In the genomic region with DNA sequence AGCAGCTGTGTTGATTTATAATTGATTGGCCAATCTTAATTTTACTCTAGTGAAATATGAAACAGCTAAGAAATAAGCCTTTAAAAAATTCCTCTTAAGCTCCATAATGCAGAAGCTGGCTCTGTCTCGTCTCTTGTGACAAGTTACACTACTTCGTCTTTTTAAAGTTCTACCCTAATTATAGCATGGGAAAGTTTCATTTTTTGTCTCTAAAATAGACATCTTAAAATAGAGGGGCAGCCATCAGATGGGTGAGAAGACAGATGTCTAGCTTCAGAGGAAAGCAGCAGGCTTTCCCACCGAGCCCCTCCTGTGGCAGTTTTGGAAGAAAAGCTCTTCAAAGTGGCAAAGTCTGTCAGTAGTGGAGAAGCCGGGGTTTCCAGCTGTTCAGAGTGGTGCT, we compare ENCODE assay signal across 26 cellular contexts. TPM values are rescaled to one million over a fixed set of nuclear protein-coding genes. Genes with fewer than 3 reads are reported as not detected.
A peak's percentile ranks its signal among the peaks of the same experiment; 100 is the strongest.
DNase-seq lines count a peak whose midpoint lies in the region; ATAC-seq, FAIRE-seq and TF ChIP-seq lines count a peak whose summit lies in the region.
"Had no signal": no experiment of that assay in that cellular context is flagged by ENCODE, and none has a peak within 500 bp of the region (broad histone marks: within the 10 kb centered on the region; RNA-seq: fewer than 3 reads in every experiment).

No MANE protein-coding gene starts in this region.

- RAD21 ChIA-PET in GM12878 (lab: Charles Lee; ENCODE audit: unreplicated experiment), result interaction anchor here (1.2 to 1.5 kb wide), 3 partner anchors 20 to 170 kb away, joined by 3 to 5 read pairs (median 3); no protein-coding TSS in a partner anchor

- TF ChIP-seq POLR2A in heart left ventricle (IDR thresholded peaks at IDR 0.05) (no peak), GM12878 (IDR thresholded peaks at IDR 0.05; ENCODE audit: low read depth, low read length) (no peak)

- no peak for DNase-seq in cardiac muscle cell (ENCODE audit: low read depth in 1 of 2, low spot score in 1 of 2)
- DNase-seq in heart left ventricle, result no peak
- DNase-seq in Karpas-422, result peak; percentile 47
- DNase-seq in GM12878 (ENCODE audit: low read depth, low spot score), result no peak
- no peak for DNase-seq in stimulated activated naive B cell treated with anti-CD40 and anti-IgM and Interleukin-4, amounts not matched to agents 10 μg/mL and 1 μg/mL and 100 μg/mL, for 72 hours
- DNase-seq in T-cell, result no peak
- no peak for DNase-seq in islet precursor cell
- DNase-seq in T1000 (lab: John Stamatoyannopoulos, UW), result no peak
- DNase-seq: activated CD4-positive, alpha-beta T cell treated with anti-CD3 and anti-CD28 coated beads, Interleukin-2, amount 50 U/mL, for 48 hours; activated CD8-positive, alpha-beta memory T cell treated with anti-CD3 and anti-CD28 coated beads, Interleukin-2, amount 50 U/mL, for 4 hours; CD4-positive, alpha-beta T cell; HCEC 1CT; kidney; NCI-H1436 treated with DMSO at 0.1 percent for 48 hours; NCI-H82; right lobe of liver; stimulated activated CD4-positive, alpha-beta T cell treated with anti-CD3 and anti-CD28 coated beads, Interleukin-15, amount 100 ng/mL, for 24 hours; stimulated activated naive CD8-positive, alpha-beta T cell treated with anti-CD3 and anti-CD28 coated beads, Interleukin-15, amount 100 ng/mL, for 72 hours had no signal

- no peak for TF ChIP-seq EP300 in GM12878 (IDR thresholded peaks at IDR 0.05; ENCODE audit: borderline replicate concordance in 1 of 2, control insufficient read depth in 1 of 2, low read depth in 2 of 2, low read length in 2 of 2)

- H3K27me3 Mint-ChIP-seq in stimulated activated naive B cell treated with anti-CD40 and anti-IgM and Interleukin-4, amounts not matched to agents 10 μg/mL and 1 μg/mL and 100 μg/mL, for 72 hours, result no peaks in the 10 kb centered on the region
- no peaks in the 10 kb centered on the region for H3K27me3 Mint-ChIP-seq in T-cell
- H3K27me3 Mint-ChIP-seq: activated naive CD4-positive, alpha-beta T cell treated with anti-CD3 and anti-CD28 coated beads, Interleukin-2, amount 50 U/mL, for 24 hours; CD4-positive, alpha-beta T cell; stimulated activated naive CD8-positive, alpha-beta T cell treated with anti-CD3 and anti-CD28 coated beads, Interleukin-15, amount 100 ng/mL, for 72 hours had no signal

- CTCF ChIA-PET in GM12878 (lab: Yijun Ruan, JAX) (interaction anchor here (1.1 to 2.4 kb wide), 9 partner anchors 19 to 296 kb away, joined by 3 to 13 read pairs (median 6); no protein-coding TSS in a partner anchor), T-cell (lab: Charles Lee) (interaction anchor here in 1 of 2 donors (0.6 kb wide), 2 partner anchors 118 to 460 kb away, joined by 5 to 6 read pairs; no protein-coding TSS in a partner anchor)

- BruUV-seq in GM12878 (replicated peaks; lab: Mats Ljungman, UMichigan), result no TSS peak

- H3K27ac ChIP-seq in cardiac muscle cell (peak overlapping the region; percentile 44), heart left ventricle (peak overlapping the region in 4 of 12 donors; percentile 31 to 73 (median 60)), Karpas-422 (ENCODE audit: low read length) (peak overlapping the region; percentile 48), GM12878 (ENCODE audit: control insufficient read depth, insufficient read depth) (no peak overlapping the region)
- H3K27ac ChIP-seq: 22Rv1, breast epithelium, KMS-11, right lobe of liver, vagina had no signal

- H3K9me3 ChIP-seq in cardiac muscle cell (ENCODE audit: low read depth) (no peaks in the 10 kb centered on the region), heart left ventricle (no peaks in the 10 kb centered on the region), Karpas-422 (ENCODE audit: low read length) (no peaks in the 10 kb centered on the region), GM12878 (replicated peaks; ENCODE audit: control insufficient read depth, insufficient read depth, low read length) (no peaks in the 10 kb centered on the region)
- H3K9me3 ChIP-seq: breast epithelium, right lobe of liver, vagina had no signal

- H3K4me1 Mint-ChIP-seq in stimulated activated naive B cell treated with anti-CD40 and anti-IgM and Interleukin-4, amounts not matched to agents 10 μg/mL and 1 μg/mL and 100 μg/mL, for 72 hours, result peaks cover 20 to 31% of the 10 kb centered on the region in 2 donors
- peaks cover 0 to 5% (median 0%) of the 10 kb centered on the region in 3 donors for H3K4me1 Mint-ChIP-seq in T-cell
- H3K4me1 Mint-ChIP-seq: activated naive CD4-positive, alpha-beta T cell treated with anti-CD3 and anti-CD28 coated beads, Interleukin-2, amount 50 U/mL, for 24 hours; neural crest cell; stimulated activated naive CD8-positive, alpha-beta T cell treated with anti-CD3 and anti-CD28 coated beads, Interleukin-15, amount 100 ng/mL, for 72 hours had no signal

- H3K4me1 ChIP-seq in cardiac muscle cell (ENCODE audit: low read depth) (peaks cover 10% of the 10 kb centered on the region), heart left ventricle (peaks cover 0 to 28% (median 10%) of the 10 kb centered on the region in 12 donors), Karpas-422 (ENCODE audit: low read length) (peaks cover 13% of the 10 kb centered on the region), GM12878 (ENCODE audit: control insufficient read depth, insufficient read depth, low read length) (peaks cover 10% of the 10 kb centered on the region)
- H3K4me1 ChIP-seq: breast epithelium, right lobe of liver, vagina had no signal

- H3K4me3 ChIP-seq in cardiac muscle cell, result no peak overlapping the region
- H3K4me3 ChIP-seq in heart left ventricle, result no peak overlapping the region
- H3K4me3 ChIP-seq in Karpas-422 (ENCODE audit: low read length), result no peak overlapping the region
- peak overlapping the region; percentile 25; the same call in 1 of the 2 replicates for H3K4me3 ChIP-seq in GM12878
- H3K4me3 ChIP-seq: breast epithelium, right lobe of liver, vagina had no signal

- no peaks in the 10 kb centered on the region for H4K20me1 ChIP-seq in Karpas-422 (ENCODE audit: insufficient read depth, low read depth, low read length)
- no peaks in the 10 kb centered on the region for H4K20me1 ChIP-seq in GM12878 (ENCODE audit: control insufficient read depth, insufficient read depth)

- H3K9me2 ChIP-seq in Karpas-422 (replicated peaks; ENCODE audit: insufficient read depth, low read length), result no peaks in the 10 kb centered on the region

- in situ Hi-C loops in GM12878 (cut with MboI), result no loop called here

- H3K4me2 ChIP-seq in Karpas-422 (ENCODE audit: low read depth, low read length, poor library complexity, severe bottlenecking) (peak overlapping the region; percentile 13), GM12878 (ENCODE audit: control insufficient read depth, insufficient read depth) (peak overlapping the region; percentile 67)
- H3K4me2 ChIP-seq: KMS-11 had no signal

- H3K9ac ChIP-seq in Karpas-422 (ENCODE audit: low read length), result no peak overlapping the region
- H3K9ac ChIP-seq in GM12878 (ENCODE audit: control insufficient read depth, insufficient read depth, low read length), result no peak overlapping the region
- H3K9ac ChIP-seq: KMS-11 had no signal

- H3K9me3 Mint-ChIP-seq in stimulated activated naive B cell treated with anti-CD40 and anti-IgM and Interleukin-4, amounts not matched to agents 10 μg/mL and 1 μg/mL and 100 μg/mL, for 72 hours, result no peaks in the 10 kb centered on the region
- no peaks in the 10 kb centered on the region for H3K9me3 Mint-ChIP-seq in T-cell
- H3K9me3 Mint-ChIP-seq: activated naive CD4-positive, alpha-beta T cell treated with anti-CD3 and anti-CD28 coated beads, Interleukin-2, amount 50 U/mL, for 24 hours; CD4-positive, alpha-beta T cell; neural crest cell; stimulated activated naive CD8-positive, alpha-beta T cell treated with anti-CD3 and anti-CD28 coated beads, Interleukin-15, amount 100 ng/mL, for 72 hours had no signal

- no peaks in the 10 kb centered on the region for H3K27me3 ChIP-seq in cardiac muscle cell
- no peaks in the 10 kb centered on the region for H3K27me3 ChIP-seq in heart left ventricle
- H3K27me3 ChIP-seq in Karpas-422 (ENCODE audit: low read length), result no peaks in the 10 kb centered on the region
- no peaks in the 10 kb centered on the region for H3K27me3 ChIP-seq in GM12878 (replicated peaks in 1 of 2; ENCODE audit: control insufficient read depth in 2 of 2, insufficient read depth in 2 of 2, low read length in 1 of 2)
- H3K27me3 ChIP-seq: breast epithelium, right lobe of liver, vagina had no signal

- ATAC-seq in heart left ventricle, result no peak
- no peak; the same call in 2 of the 3 replicates for ATAC-seq in GM12878
- peak; percentile 70 to 74 for ATAC-seq in stimulated activated naive B cell treated with anti-CD40 and anti-IgM and Interleukin-4, amounts not matched to agents 10 μg/mL and 1 μg/mL and 100 μg/mL, for 72 hours (replicated peaks)
- ATAC-seq in T-cell (replicated peaks in 1 of 4), result no peak
- ATAC-seq: right lobe of liver; stimulated activated naive CD8-positive, alpha-beta T cell treated with anti-CD3 and anti-CD28 coated beads, Interleukin-15, amount 100 ng/mL, for 72 hours had no signal

- H3K4me3 Mint-ChIP-seq in stimulated activated naive B cell treated with anti-CD40 and anti-IgM and Interleukin-4, amounts not matched to agents 10 μg/mL and 1 μg/mL and 100 μg/mL, for 72 hours, result peak overlapping the region; percentile 36 to 63
- H3K4me3 Mint-ChIP-seq in T-cell, result no peak overlapping the region
- H3K4me3 Mint-ChIP-seq: activated naive CD4-positive, alpha-beta T cell treated with anti-CD3 and anti-CD28 coated beads, Interleukin-2, amount 50 U/mL, for 24 hours; CD4-positive, alpha-beta T cell; neural crest cell; stimulated activated naive CD8-positive, alpha-beta T cell treated with anti-CD3 and anti-CD28 coated beads, Interleukin-15, amount 100 ng/mL, for 72 hours had no signal

- POLR2A ChIA-PET in GM12878 (lab: Charles Lee) (interaction anchor here (0.6 to 1.0 kb wide), 2 partner anchors 141 to 283 kb away, joined by 3 to 5 read pairs; no protein-coding TSS in a partner anchor), T-cell (lab: Charles Lee) (interaction anchor here in 1 of 2 donors (0.6 kb wide), 1 partner anchor 12 kb away, joined by 3 read pairs; no protein-coding TSS in a partner anchor)

- intact Hi-C loops in heart left ventricle (cut with DNase I), result no loop called here
- intact Hi-C loops in GM12878 (cut with micrococcal nuclease; ENCODE audit: unreplicated experiment), result no loop called here

- WGBS in heart left ventricle, 4 donors, result 57 to 66% (median 63%) methylated on average over 4 of the region's 4 CpGs
- 2% methylated on average over 4 of the region's 4 CpGs for WGBS in GM12878 (ENCODE audit: insufficient coverage, insufficient replicate concordance, low lambda C conversion rate, missing lambda C conversion rate)

- no peak for TF ChIP-seq RAD21 in GM12878 (IDR thresholded peaks at IDR 0.05; ENCODE audit: insufficient read depth, low read depth, low read length)

- peaks cover 10% of the 10 kb centered on the region; the same call in 1 of the 2 replicates for H3K79me2 ChIP-seq in Karpas-422 (ENCODE audit: low read length)
- no peaks in the 10 kb centered on the region for H3K79me2 ChIP-seq in GM12878 (ENCODE audit: control insufficient read depth, insufficient read depth, low read length)

- no peak for FAIRE-seq in GM12878 (lab: Jason Lieb, UNC)
- FAIRE-seq: D721Med, HTR-8/SVneo, kidney had no signal

- H3K36me3 ChIP-seq in cardiac muscle cell (peaks cover 17% of the 10 kb centered on the region), heart left ventricle (peaks cover 0 to 93% (median 55%) of the 10 kb centered on the region in 9 donors), Karpas-422 (ENCODE audit: insufficient read depth, low read length) (peaks cover 23% of the 10 kb centered on the region), GM12878 (ENCODE audit: control insufficient read depth in 2 of 2, insufficient read depth in 2 of 2, low read length in 1 of 2) (no peaks in the 10 kb centered on the region; a peak in 1 of 4 replicates)
- H3K36me3 ChIP-seq: breast epithelium had no signal

- SMC1A ChIA-PET in GM12878 (lab: Charles Lee; ENCODE audit: uncharacterized antibody, unreplicated experiment), result interaction anchor here (0.9 to 1.5 kb wide), 6 partner anchors 17 to 317 kb away, joined by 3 to 10 read pairs (median 3); a partner anchor contains a TSS

- TF ChIP-seq CTCF in cardiac muscle cell (IDR thresholded peaks at IDR 0.05; ENCODE audit: low read depth, low read length), result no peak
- TF ChIP-seq CTCF in heart left ventricle (IDR thresholded peaks at IDR 0.05), result no peak
- no peak for TF ChIP-seq CTCF in GM12878 (IDR thresholded peaks at IDR 0.05 in 2 of 3, conservative IDR thresholded peaks at IDR 0.05 in 1 of 3; ENCODE audit: control insufficient read depth in 2 of 3, extremely low read depth in 1 of 3, insufficient read depth in 1 of 3, low read depth in 3 of 3, low read length in 3 of 3)

- peak overlapping the region; percentile 81 for H3K27ac Mint-ChIP-seq in stimulated activated naive B cell treated with anti-CD40 and anti-IgM and Interleukin-4, amounts not matched to agents 10 μg/mL and 1 μg/mL and 100 μg/mL, for 72 hours
- H3K27ac Mint-ChIP-seq in T-cell, result no peak overlapping the region
- H3K27ac Mint-ChIP-seq: activated naive CD4-positive, alpha-beta T cell treated with anti-CD3 and anti-CD28 coated beads, Interleukin-2, amount 50 U/mL, for 24 hours; CD4-positive, alpha-beta T cell; stimulated activated naive CD8-positive, alpha-beta T cell treated with anti-CD3 and anti-CD28 coated beads, Interleukin-15, amount 100 ng/mL, for 72 hours had no signal

- peaks cover 33 to 43% of the 10 kb centered on the region in 2 donors for H3K36me3 Mint-ChIP-seq in stimulated activated naive B cell treated with anti-CD40 and anti-IgM and Interleukin-4, amounts not matched to agents 10 μg/mL and 1 μg/mL and 100 μg/mL, for 72 hours
- peaks cover 62% of the 10 kb centered on the region for H3K36me3 Mint-ChIP-seq in T-cell

- H2AFZ ChIP-seq in Karpas-422 (ENCODE audit: low read length) (no peak overlapping the region), GM12878 (ENCODE audit: control insufficient read depth, low read depth, low read length) (no peak overlapping the region)

RNA-seq across cellular contexts. Expression of a gene that starts 39.5 kb away (rescaled TPM):
- total RNA-seq in cardiac muscle cell, result 15.2 and 35.9 TPM in 2 replicates
- polyA plus RNA-seq in cardiac muscle cell, result 16.0 and 20.2 TPM in 2 replicates
- 10 to 100 TPM in 8 of 9 donors, 1 to 10 TPM in 1; 5.3 to 26.6 (median 13.4) TPM for total RNA-seq in heart left ventricle
- polyA plus RNA-seq in heart left ventricle, result 1 to 10 TPM; 3.9 to 9.0 TPM
- 29.7 and 56.3 TPM in 2 replicates for total RNA-seq in Karpas-422 (2014; rRNA removed; shearing (Covaris generic); ENCODE audit: low replicate concordance)
- 20.4 and 26.9 TPM in 2 replicates for total RNA-seq in GM12878 (2013; cell fraction: nucleolus; rRNA removed)
- 3.7 and 4.1 TPM in 2 replicates for total RNA-seq in GM12878 (2014; rRNA removed)
- 3.9 and 5.2 TPM in 2 replicates for total RNA-seq in GM12878 (2014; rRNA removed; fragmentation: Illumina TruSeq; extraction: Trizol)
- total RNA-seq in GM12878 (2021), result 7.3 and 11.0 TPM in 2 replicates
- 2.0 TPM for polyA plus RNA-seq in GM12878 (2011; ENCODE audit: low read depth)
- 3.2 and 4.6 TPM in 2 replicates for polyA plus RNA-seq in GM12878 (2011; rRNA removed)
- 3.3 and 4.0 TPM in 2 replicates for polyA plus RNA-seq in GM12878 (2011; cell fraction: cytosol; rRNA removed)
- polyA plus RNA-seq in GM12878 (2011; cell fraction: nucleus; rRNA removed), result 7.3 and 10.9 TPM in 2 replicates
- polyA plus RNA-seq in GM12878 (2012), result 3.7 and 4.3 TPM in 2 replicates
- polyA plus RNA-seq in GM12878 (2014; fragmentation: Illumina TruSeq; extraction: Trizol), result 4.6 and 5.9 TPM in 2 replicates
- polyA plus RNA-seq in GM12878 (2014; fragmentation: Nextera tagmentation; extraction: Ambion mirVana), result 1 to 10 TPM; 2.5 to 7.4 TPM
- polyA plus RNA-seq in GM12878 (2014; rRNA removed), result 3.1 and 3.9 TPM in 2 replicates
- 1 to 10 TPM; 7.4 to 8.8 TPM for polyA plus RNA-seq in GM12878 (2016; fragmentation: Nextera tagmentation; extraction: Ambion mirVana)
- 9.7 and 13.0 TPM in 2 replicates for polyA minus RNA-seq in GM12878 (2011; rRNA and poly(A)+ RNA removed)
- 2.9 and 4.3 TPM in 2 replicates for polyA minus RNA-seq in GM12878 (2011; cell fraction: cytosol; rRNA and poly(A)+ RNA removed)
- 8.6 and 12.6 TPM in 2 replicates for polyA minus RNA-seq in GM12878 (2011; cell fraction: nucleus; rRNA and poly(A)+ RNA removed)
- 10 to 100 TPM; 12.6 to 27.7 (median 14.6) TPM for total RNA-seq in T-cell

RNA-seq across cellular contexts. Expression of a gene that starts 39.7 kb away (rescaled TPM):
- 38.1 and 48.5 TPM in 2 replicates for total RNA-seq in cardiac muscle cell
- 333 and 430 TPM in 2 replicates for polyA plus RNA-seq in cardiac muscle cell
- total RNA-seq in heart left ventricle, result 100 to 1,000 TPM in 6 of 9 donors, 10 to 100 TPM in 3; 21.8 to 136 (median 109) TPM
- polyA plus RNA-seq in heart left ventricle, result 100 to 1,000 TPM; 117 to 123 TPM
- 33.2 and 91.5 TPM in 2 replicates for total RNA-seq in Karpas-422 (2014; rRNA removed; shearing (Covaris generic); ENCODE audit: low replicate concordance)
- total RNA-seq in GM12878 (2013; cell fraction: nucleolus; rRNA removed), result 71.4 and 148 TPM in 2 replicates
- 40.7 and 48.3 TPM in 2 replicates for total RNA-seq in GM12878 (2014; rRNA removed)
- 52.9 and 53.6 TPM in 2 replicates for total RNA-seq in GM12878 (2014; rRNA removed; fragmentation: Illumina TruSeq; extraction: Trizol)
- 143 and 145 TPM in 2 replicates for total RNA-seq in GM12878 (2021)
- polyA plus RNA-seq in GM12878 (2011; ENCODE audit: low read depth), result 91.2 TPM
- 192 and 234 TPM in 2 replicates for polyA plus RNA-seq in GM12878 (2011; rRNA removed)
- polyA plus RNA-seq in GM12878 (2011; cell fraction: cytosol; rRNA removed), result 44.5 and 78.9 TPM in 2 replicates
- polyA plus RNA-seq in GM12878 (2011; cell fraction: nucleus; rRNA removed), result 26.5 and 50.5 TPM in 2 replicates
- polyA plus RNA-seq in GM12878 (2012), result 139 and 145 TPM in 2 replicates
- polyA plus RNA-seq in GM12878 (2014; fragmentation: Illumina TruSeq; extraction: Trizol), result 176 and 220 TPM in 2 replicates
- polyA plus RNA-seq in GM12878 (2014; fragmentation: Nextera tagmentation; extraction: Ambion mirVana), result 100 to 1,000 TPM; 429 to 430 TPM
- polyA plus RNA-seq in GM12878 (2014; rRNA removed), result 192 and 236 TPM in 2 replicates
- polyA plus RNA-seq in GM12878 (2016; fragmentation: Nextera tagmentation; extraction: Ambion mirVana), result 100 to 1,000 TPM; 636 to 661 TPM
- polyA minus RNA-seq in GM12878 (2011; rRNA and poly(A)+ RNA removed), result 24.5 and 29.1 TPM in 2 replicates
- polyA minus RNA-seq in GM12878 (2011; cell fraction: cytosol; rRNA and poly(A)+ RNA removed), result 14.6 and 14.7 TPM in 2 replicates
- polyA minus RNA-seq in GM12878 (2011; cell fraction: nucleus; rRNA and poly(A)+ RNA removed), result 4.5 and 15.3 TPM in 2 replicates
- total RNA-seq in T-cell, result 100 to 1,000 TPM in 1 of 5 donors, 10 to 100 TPM in 4; 75.4 to 101 (median 90.8) TPM

Comparison
In these comparisons a context has a peak if more than half of its experiments do, and no peak if none do; other contexts are left out.
1. ATAC-seq: peak in stimulated activated naive B cell treated with anti-CD40 and anti-IgM and Interleukin-4, amounts not matched to agents 10 μg/mL and 1 μg/mL and 100 μg/mL, for 72 hours (2 of 2); none in heart left ventricle (0 of 4), GM12878 (single experiment) and T-cell (0 of 4).
2. H3K4me3 Mint-ChIP-seq: peak in stimulated activated naive B cell treated with anti-CD40 and anti-IgM and Interleukin-4, amounts not matched to agents 10 μg/mL and 1 μg/mL and 100 μg/mL, for 72 hours (2 of 2); none in T-cell (0 of 3).